Comparison of ENCODE assay signal across 8 cellular contexts in the genomic region with DNA sequence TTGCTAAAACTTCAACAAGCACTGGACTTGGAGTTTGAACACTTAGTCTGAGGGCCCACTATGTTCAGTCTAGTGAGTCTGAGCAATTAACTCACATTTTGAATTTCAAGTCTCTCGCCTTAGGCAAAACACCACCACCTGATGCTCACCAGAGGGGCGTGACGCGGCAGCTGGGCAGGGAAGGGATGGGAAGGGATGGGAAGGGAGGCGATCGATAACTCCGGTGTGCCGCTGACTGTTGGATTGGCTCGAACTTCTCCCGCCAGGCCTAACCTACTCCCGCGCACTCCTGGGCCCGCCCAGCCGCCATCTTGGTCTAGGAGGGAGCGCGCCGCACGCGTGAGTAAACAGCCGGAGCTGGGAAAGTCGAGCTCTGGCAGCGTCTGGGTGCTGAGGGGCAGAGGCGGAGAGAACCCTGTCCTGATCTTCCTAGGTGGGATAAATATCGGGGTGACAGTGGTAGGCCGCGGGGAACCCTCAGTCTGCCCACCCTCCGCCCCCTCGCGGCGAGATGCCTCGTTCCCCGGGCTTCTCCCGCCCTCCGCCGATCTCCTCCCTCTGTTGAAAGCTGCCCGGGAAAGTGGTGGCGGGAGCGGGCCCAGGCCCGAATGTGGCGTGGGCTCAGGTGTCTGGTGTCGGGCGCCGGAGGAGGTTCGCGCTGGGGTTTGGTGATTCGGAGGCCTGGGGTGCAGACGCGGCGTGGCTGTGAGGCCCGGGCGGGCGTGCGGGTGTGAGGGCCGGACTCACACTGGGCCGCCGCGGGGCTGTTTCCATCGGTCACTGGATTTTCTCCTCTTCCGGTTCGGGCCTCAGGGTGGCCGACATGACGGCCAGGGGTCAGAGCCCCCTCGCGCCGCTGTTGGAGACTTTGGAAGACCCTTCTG. TPM values are rescaled to one million over a fixed set of nuclear protein-coding genes. Genes with fewer than 3 reads are reported as not detected.
DNase-seq lines count a peak whose midpoint lies in the region; ATAC-seq and TF ChIP-seq lines count a peak whose summit lies in the region.

A gene with protein sequence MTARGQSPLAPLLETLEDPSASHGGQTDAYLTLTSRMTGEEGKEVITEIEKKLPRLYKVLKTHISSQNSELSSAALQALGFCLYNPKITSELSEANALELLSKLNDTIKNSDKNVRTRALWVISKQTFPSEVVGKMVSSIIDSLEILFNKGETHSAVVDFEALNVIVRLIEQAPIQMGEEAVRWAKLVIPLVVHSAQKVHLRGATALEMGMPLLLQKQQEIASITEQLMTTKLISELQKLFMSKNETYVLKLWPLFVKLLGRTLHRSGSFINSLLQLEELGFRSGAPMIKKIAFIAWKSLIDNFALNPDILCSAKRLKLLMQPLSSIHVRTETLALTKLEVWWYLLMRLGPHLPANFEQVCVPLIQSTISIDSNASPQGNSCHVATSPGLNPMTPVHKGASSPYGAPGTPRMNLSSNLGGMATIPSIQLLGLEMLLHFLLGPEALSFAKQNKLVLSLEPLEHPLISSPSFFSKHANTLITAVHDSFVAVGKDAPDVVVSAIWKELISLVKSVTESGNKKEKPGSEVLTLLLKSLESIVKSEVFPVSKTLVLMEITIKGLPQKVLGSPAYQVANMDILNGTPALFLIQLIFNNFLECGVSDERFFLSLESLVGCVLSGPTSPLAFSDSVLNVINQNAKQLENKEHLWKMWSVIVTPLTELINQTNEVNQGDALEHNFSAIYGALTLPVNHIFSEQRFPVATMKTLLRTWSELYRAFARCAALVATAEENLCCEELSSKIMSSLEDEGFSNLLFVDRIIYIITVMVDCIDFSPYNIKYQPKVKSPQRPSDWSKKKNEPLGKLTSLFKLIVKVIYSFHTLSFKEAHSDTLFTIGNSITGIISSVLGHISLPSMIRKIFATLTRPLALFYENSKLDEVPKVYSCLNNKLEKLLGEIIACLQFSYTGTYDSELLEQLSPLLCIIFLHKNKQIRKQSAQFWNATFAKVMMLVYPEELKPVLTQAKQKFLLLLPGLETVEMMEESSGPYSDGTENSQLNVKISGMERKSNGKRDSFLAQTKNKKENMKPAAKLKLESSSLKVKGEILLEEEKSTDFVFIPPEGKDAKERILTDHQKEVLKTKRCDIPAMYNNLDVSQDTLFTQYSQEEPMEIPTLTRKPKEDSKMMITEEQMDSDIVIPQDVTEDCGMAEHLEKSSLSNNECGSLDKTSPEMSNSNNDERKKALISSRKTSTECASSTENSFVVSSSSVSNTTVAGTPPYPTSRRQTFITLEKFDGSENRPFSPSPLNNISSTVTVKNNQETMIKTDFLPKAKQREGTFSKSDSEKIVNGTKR (N-terminal part only) (plus strand): TSS at position 302 of the 884 bp plus-strand sequence. CDS start 522 bp downstream, at position 824.

- H3K36me3 ChIP-seq in SK-N-SH (replicated peaks in 1 of 2; ENCODE audit: control insufficient read depth in 1 of 2, insufficient read depth in 2 of 2, low read length in 1 of 2) (peaks cover 17 to 32% of the 10 kb centered on the region in 2 experiments), testis (ENCODE audit: low read depth, missing control alignments) (no peaks in the 10 kb centered on the region)

- peak within 1 kb of the TSS; percentile 91 for H3K27ac ChIP-seq in SK-N-SH (ENCODE audit: low read depth in 2 of 2, low read length in 1 of 2)
- H3K27ac ChIP-seq in testis: peak within 1 kb of the TSS; percentile 96 to 99

- H3K9me3 ChIP-seq in SK-N-SH (no peaks in the 10 kb centered on the region), testis (no peaks in the 10 kb centered on the region)

- 2% methylated on average over 34 of the region's 65 CpGs for WGBS in SK-N-SH (ENCODE audit: low lambda C conversion rate)
- WGBS in testis, 2 donors: 1 to 3% methylated on average over 9 to 65 of the region's 65 CpGs

- TF ChIP-seq CTCF in GM10248 (IDR thresholded peaks at IDR 0.05; ENCODE audit: control extremely low read depth, extremely low read depth, low read depth, missing control alignments) (peak; percentile 43), HFFc6 (IDR thresholded peaks at IDR 0.05) (peak; percentile 85), SK-N-SH (IDR thresholded peaks at IDR 0.05) (peak; percentile 75), omental fat pad (IDR thresholded peaks at IDR 0.05) (peak in 1 of 3 donors; percentile 29), testis (IDR thresholded peaks at IDR 0.05) (peak; percentile 53 to 69 (median 54))

- H3K27me3 ChIP-seq in SK-N-SH (ENCODE audit: insufficient read depth) (no peaks in the 10 kb centered on the region), testis (no peaks in the 10 kb centered on the region)

- POLR2A ChIA-PET in GM10248 (lab: Yijun Ruan, JAX) (interaction anchor here (0.7 kb wide), 1 partner anchor 147 kb away, joined by 3 read pairs; no protein-coding TSS in a partner anchor), SK-N-SH (lab: Yijun Ruan, JAX) (interaction anchor here (1.4 kb wide), 1 partner anchor 149 kb away, joined by 5 read pairs; no protein-coding TSS in a partner anchor)

- peaks cover 9% of the 10 kb centered on the region for H4K20me1 ChIP-seq in SK-N-SH (ENCODE audit: insufficient read depth)

- H3K4me2 ChIP-seq in SK-N-SH: peak within 1 kb of the TSS; percentile 82

- H3K4me1 ChIP-seq in SK-N-SH (ENCODE audit: control insufficient read depth in 1 of 2, insufficient read depth in 2 of 2, low read depth in 1 of 2, low read length in 1 of 2) (peaks cover 0 to 9% of the 10 kb centered on the region in 2 experiments; a peak in 3 of 4 replicates), testis (no peaks in the 10 kb centered on the region)

- TF ChIP-seq RAD21 in SK-N-SH (IDR thresholded peaks at IDR 0.05; ENCODE audit: low read length): no peak

- peak within 1 kb of the TSS; percentile 97 for H3K9ac ChIP-seq in SK-N-SH

- peak within 1 kb of the TSS; percentile 96 for H3K4me3 Mint-ChIP-seq in HFFc6

- H3F3A ChIP-seq in SK-N-SH (replicated peaks; ENCODE audit: insufficient read depth): no peaks in the 10 kb centered on the region

- no peaks in the 10 kb centered on the region for H3K9me3 Mint-ChIP-seq in HFFc6

- peaks cover 12% of the 10 kb centered on the region for H3K36me3 Mint-ChIP-seq in HFFc6 (ENCODE audit: low read depth)

- intact Hi-C loops in testis (cut with DNase I; ENCODE audit: low total_unique reads): loop anchor here (10.0 kb wide), 1 partner anchor 135 kb away; no protein-coding TSS in a partner anchor

- no peaks in the 10 kb centered on the region for H3K9me2 ChIP-seq in SK-N-SH

- H3K4me1 Mint-ChIP-seq in HFFc6 (ENCODE audit: low read depth): peaks cover 16% of the 10 kb centered on the region; the same call in 1 of the 2 replicates

- peaks cover 6% of the 10 kb centered on the region; the same call in 1 of the 2 replicates for H3K27me3 Mint-ChIP-seq in HFFc6 (ENCODE audit: insufficient read depth)

- H2AFZ ChIP-seq in SK-N-SH (ENCODE audit: low read depth): peak within 1 kb of the TSS; percentile 95

- peak; percentile 99 for ATAC-seq in omental fat pad (ENCODE audit: low FRiP score)

- H3K79me2 ChIP-seq in SK-N-SH (ENCODE audit: insufficient read depth): peaks cover 51% of the 10 kb centered on the region

- H3K4me3 ChIP-seq in SK-N-SH (ENCODE audit: low read depth in 2 of 2, low read length in 1 of 2): peak within 1 kb of the TSS; percentile 82
- peak within 1 kb of the TSS; percentile 93 to 98 for H3K4me3 ChIP-seq in testis

- H3K27ac Mint-ChIP-seq in HFFc6: peak within 1 kb of the TSS; percentile 88

- TF ChIP-seq POLR2A in testis (IDR thresholded peaks at IDR 0.05): no peak

- CTCF ChIA-PET in GM10248 (lab: Yijun Ruan, JAX): interaction anchor here (0.6 to 1.4 kb wide), 9 partner anchors 12 to 1202 kb away, joined by 3 to 4 read pairs (median 3); no protein-coding TSS in a partner anchor
- CTCF ChIA-PET in SK-N-SH (lab: Yijun Ruan, JAX): interaction anchor here (0.6 to 1.4 kb wide), 7 partner anchors 13 to 1874 kb away, joined by 3 to 5 read pairs (median 3); no protein-coding TSS in a partner anchor

- TF ChIP-seq EP300 in SK-N-SH (IDR thresholded peaks at IDR 0.05; ENCODE audit: borderline replicate concordance in 1 of 2, low read depth in 1 of 2, low read length in 1 of 2): no peak

- DNase-seq in GM10248 (ENCODE audit: extremely low spot score) (peak; percentile 90), HFFc6 (peak; percentile 90), NAMALWA (ENCODE audit: low spot score) (peak; percentile 85), SK-N-SH (peak; percentile 93), glomerular endothelial cell (ENCODE audit: extremely low read depth, low read depth, low spot score) (peak; percentile 51), omental fat pad (ENCODE audit: low spot score) (peak; percentile 61), testis (peak; percentile 94)
- DNase-seq in activated naive CD4-positive, alpha-beta T cell treated with anti-CD3 and anti-CD28 coated beads, Interleukin-2, amount 50 U/mL, for 16 hours: peak; percentile 84

TF ChIP-seq in SK-N-SH, 30 proteins besides CTCF, POLR2A, EP300 and RAD21 (continues in another document):
- TF ChIP-seq, protein P1, sequence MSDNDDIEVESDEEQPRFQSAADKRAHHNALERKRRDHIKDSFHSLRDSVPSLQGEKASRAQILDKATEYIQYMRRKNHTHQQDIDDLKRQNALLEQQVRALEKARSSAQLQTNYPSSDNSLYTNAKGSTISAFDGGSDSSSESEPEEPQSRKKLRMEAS (IDR thresholded peaks at IDR 0.05; ENCODE audit: low read depth): peak; percentile 91
- TF ChIP-seq CHD2 (IDR thresholded peaks at IDR 0.05; ENCODE audit: low read length, partially characterized antibody): no peak
- no peak for TF ChIP-seq EZH2phosphoT487 (IDR thresholded peaks at IDR 0.05; ENCODE audit: borderline replicate concordance, low read depth)
- peak; percentile 29; the same call in 1 of the 2 replicates for TF ChIP-seq SMC3 (IDR thresholded peaks at IDR 0.05; ENCODE audit: low read depth, low read length)
- no peak for TF ChIP-seq NRF1 (IDR thresholded peaks at IDR 0.05; ENCODE audit: low read depth, low read length)
- peak; percentile 70 for TF ChIP-seq FOXJ3 (CRISPR knock-in tag; IDR thresholded peaks at IDR 0.05)
- TF ChIP-seq GATA2 (CRISPR knock-in tag; IDR thresholded peaks at IDR 0.05): no peak
- no peak for TF ChIP-seq FOSL2 (IDR thresholded peaks at IDR 0.05; ENCODE audit: borderline replicate concordance, low read depth)
- no peak; the same call in 1 of the 2 replicates for TF ChIP-seq NFIC (IDR thresholded peaks at IDR 0.05; ENCODE audit: borderline replicate concordance)
- TF ChIP-seq TCF12 (IDR thresholded peaks at IDR 0.05): no peak
- TF ChIP-seq SIN3A (IDR thresholded peaks at IDR 0.05; ENCODE audit: borderline replicate concordance, low read depth, low read length): peak; percentile 95; the same call in 1 of the 2 replicates
- no peak for TF ChIP-seq JUND (IDR thresholded peaks at IDR 0.05)

RNA-seq across cellular contexts. Expression of the gene that starts here (rescaled TPM):
- total RNA-seq in HFFc6 (2021; fragmentation: NEBNext Ultra II Directional; extraction: Animal tissue kit (Norgen Biotek cat#: 25700)): 10 to 100 TPM; 26.3 to 34.1 (median 30.0) TPM
- 2.4 and 3.0 TPM in 2 replicates for polyA plus RNA-seq in SK-N-SH (2012; rRNA removed)
- polyA plus RNA-seq in SK-N-SH (2012; cell fraction: cytosol; rRNA removed): 2.8 and 2.9 TPM in 2 replicates
- polyA plus RNA-seq in SK-N-SH (2012; cell fraction: nucleus; rRNA removed): 4.6 and 8.3 TPM in 2 replicates
- 23.4 and 32.7 TPM in 2 replicates for total RNA-seq in glomerular endothelial cell
- total RNA-seq in omental fat pad: 10 to 100 TPM; 29.3 to 49.7 (median 41.9) TPM
- 10 to 100 TPM; 66.3 to 81.7 TPM for total RNA-seq in testis
- 10.6 TPM for polyA plus RNA-seq in testis (ENCODE audit: insufficient read depth, low read depth, low replicate concordance)

Comparison
In these comparisons a context has a peak if more than half of its experiments do, and no peak if none do; other contexts are left out.
1. Peak in every context shown above with its lines: DNase-seq, ATAC-seq, H3K4me3 ChIP-seq and H3K27ac ChIP-seq.